In genomic region chr3:148518520-148518919, GRCh38 we compare ENCODE assay signal across 27 cellular contexts.
"Had no signal": no experiment of that assay in that cellular context is flagged by ENCODE, and none has a peak within 500 bp of the region (broad histone marks: within the 10 kb centered on the region; RNA-seq: fewer than 3 reads in every experiment).

No MANE protein-coding gene starts in this region.

- H3K27ac ChIP-seq: colonic mucosa, epithelial cell of prostate, esophagus squamous epithelium, gastrocnemius medialis, heart right ventricle, left lung, lower lobe of right lung had no signal

- H3K4me3 Mint-ChIP-seq: dendritic cell treated with granulocyte-macrophage colony-stimulating factor and Interleukin-4, amounts not matched to agents 40 ng/mL and 50 ng/mL, for 4 days; effector memory CD8-positive, alpha-beta T cell; endodermal cell; mesothelial cell of epicardium had no signal

- ATAC-seq: effector memory CD8-positive, alpha-beta T cell; esophagus mucosa; gastrocnemius medialis; heart right ventricle; left cardiac atrium; left lung; left ventricle myocardium superior; lower lobe of right lung; mucosa of descending colon had no signal

- H3K27me3 ChIP-seq: colonic mucosa, esophagus squamous epithelium, gastrocnemius medialis, heart right ventricle, left lung had no signal

- H3K27ac Mint-ChIP-seq: dendritic cell treated with granulocyte-macrophage colony-stimulating factor and Interleukin-4, amounts not matched to agents 40 ng/mL and 50 ng/mL, for 4 days; effector memory CD8-positive, alpha-beta T cell; endodermal cell; mesothelial cell of epicardium had no signal

- H3K4me1 ChIP-seq: colonic mucosa, esophagus squamous epithelium, gastrocnemius medialis, heart right ventricle, left lung, lower lobe of right lung had no signal

- FAIRE-seq: endometrium, islet of Langerhans, keratinocyte had no signal

- H3K9me3 ChIP-seq: colonic mucosa, esophagus squamous epithelium, gastrocnemius medialis, left lung, lower lobe of right lung, mucosa of descending colon had no signal

- H3K4me3 ChIP-seq: colonic mucosa, esophagus squamous epithelium, gastrocnemius medialis, heart right ventricle, left lung, lower lobe of right lung, mucosa of descending colon had no signal

- DNase-seq: colonic mucosa; cortex of kidney; effector CD8-positive, alpha-beta T cell; effector memory CD8-positive, alpha-beta T cell; endodermal cell; erythroblast; esophagus squamous epithelium; foreskin fibroblast; foreskin melanocyte; gastrocnemius medialis; glutamatergic neuron; head of caudate nucleus; heart right ventricle; hippocampal formation; left cardiac atrium; left lung; left ventricle myocardium superior; lower lobe of right lung; mesenchymal stem cell; mucosa of descending colon had no signal

- H3K36me3 Mint-ChIP-seq: mesothelial cell of epicardium had no signal

- H3K36me3 ChIP-seq: colonic mucosa, esophagus squamous epithelium, gastrocnemius medialis, heart right ventricle, left lung, lower lobe of right lung had no signal
